In the genomic region with DNA sequence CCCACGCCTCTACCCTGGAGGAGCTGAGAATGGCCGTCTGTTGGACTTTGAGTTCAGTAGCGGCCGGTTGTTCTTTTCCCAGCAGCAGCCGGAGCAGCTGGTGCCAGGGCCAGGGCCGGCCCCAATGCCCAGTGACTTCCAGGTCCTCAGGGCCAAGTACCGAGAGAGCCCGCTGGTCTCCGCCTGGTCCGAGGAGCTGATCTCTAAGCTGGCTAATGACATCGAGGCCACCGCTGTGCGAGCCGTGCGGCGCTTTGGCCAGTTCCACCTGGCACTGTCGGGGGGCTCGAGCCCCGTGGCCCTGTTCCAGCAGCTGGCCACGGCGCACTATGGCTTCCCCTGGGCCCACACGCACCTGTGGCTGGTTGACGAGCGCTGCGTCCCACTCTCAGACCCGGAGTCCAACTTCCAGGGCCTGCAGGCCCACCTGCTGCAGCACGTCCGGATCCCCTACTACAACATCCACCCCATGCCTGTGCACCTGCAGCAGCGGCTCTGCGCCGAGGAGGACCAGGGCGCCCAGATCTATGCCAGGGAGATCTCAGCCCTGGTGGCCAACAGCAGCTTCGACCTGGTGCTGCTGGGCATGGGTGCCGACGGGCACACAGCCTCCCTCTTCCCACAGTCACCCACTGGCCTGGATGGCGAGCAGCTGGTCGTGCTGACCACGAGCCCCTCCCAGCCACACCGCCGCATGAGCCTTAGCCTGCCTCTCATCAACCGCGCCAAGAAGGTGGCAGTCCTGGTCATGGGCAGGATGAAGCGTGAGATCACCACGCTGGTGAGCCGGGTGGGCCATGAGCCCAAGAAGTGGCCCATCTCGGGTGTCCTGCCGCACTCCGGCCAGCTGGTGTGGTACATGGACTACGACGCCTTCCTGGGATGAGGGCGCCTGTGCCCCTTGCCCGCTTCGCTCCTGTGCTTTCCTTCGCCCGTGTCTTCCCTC, we compare ENCODE assay signal across 21 cellular contexts.
"Had no signal": no experiment of that assay in that cellular context is flagged by ENCODE, and none has a peak within 500 bp of the region (broad histone marks: within the 10 kb centered on the region; RNA-seq: fewer than 3 reads in every experiment).

No MANE protein-coding gene starts in this region.

- H3K27ac ChIP-seq: colonic mucosa, dorsolateral prefrontal cortex, heart right ventricle, left lung, neutrophil, right atrium auricular region, testis, tibial nerve had no signal

- H3K27ac Mint-ChIP-seq: nephron progenitor cell; stimulated activated memory B cell treated with anti-CD40 and anti-IgM and Interleukin-4, amounts not matched to agents 10 μg/mL and 1 μg/mL and 100 μg/mL, for 72 hours had no signal

- H3K4me3 ChIP-seq: colonic mucosa, dorsolateral prefrontal cortex, heart right ventricle, left lung, lung, right atrium auricular region, testis, tibial nerve had no signal

- H3K4me1 ChIP-seq: colonic mucosa, left lung, testis had no signal

- DNase-seq: cerebellar nuclear complex; colonic mucosa; dorsolateral prefrontal cortex; effector CD8-positive, alpha-beta T cell; foreskin melanocyte; heart right ventricle; hypothalamus; mesenchymal stem cell; midbrain; nephron progenitor cell; stimulated activated CD4-positive, alpha-beta T cell treated with anti-CD3 and anti-CD28 coated beads, Interleukin-15, amount 100 ng/mL, for 24 hours; stimulated activated CD4-positive, alpha-beta T cell treated with anti-CD3 and anti-CD28 coated beads, Interleukin-1b, Interleukin-23, amount 100 ng/mL, for 48 hours; stimulated activated CD4-positive, alpha-beta T cell treated with anti-CD3 and anti-CD28 coated beads, Interleukin-4, amount 100 ng/mL, for 24 hours; stimulated activated naive CD8-positive, alpha-beta T cell treated with anti-CD3 and anti-CD28 coated beads, Interleukin-15, amount 100 ng/mL, for 72 hours; testis had no signal

- H3K9me3 ChIP-seq: colonic mucosa, heart right ventricle, left lung, neutrophil, right atrium auricular region, testis, tibial nerve had no signal

- H3K4me3 Mint-ChIP-seq: nephron progenitor cell; stimulated activated memory B cell treated with anti-CD40 and anti-IgM and Interleukin-4, amounts not matched to agents 10 μg/mL and 1 μg/mL and 100 μg/mL, for 72 hours; stimulated activated naive CD8-positive, alpha-beta T cell treated with anti-CD3 and anti-CD28 coated beads, Interleukin-15, amount 100 ng/mL, for 72 hours had no signal

- ATAC-seq: left lung; stimulated activated memory B cell treated with anti-CD40 and anti-IgM and Interleukin-4, amounts not matched to agents 10 μg/mL and 1 μg/mL and 100 μg/mL, for 72 hours; stimulated activated naive CD8-positive, alpha-beta T cell treated with anti-CD3 and anti-CD28 coated beads, Interleukin-15, amount 100 ng/mL, for 72 hours had no signal

- H3K27me3 Mint-ChIP-seq: stimulated activated memory B cell treated with anti-CD40 and anti-IgM and Interleukin-4, amounts not matched to agents 10 μg/mL and 1 μg/mL and 100 μg/mL, for 72 hours; stimulated activated naive CD8-positive, alpha-beta T cell treated with anti-CD3 and anti-CD28 coated beads, Interleukin-15, amount 100 ng/mL, for 72 hours had no signal

- H3K27me3 ChIP-seq: colonic mucosa, dorsolateral prefrontal cortex, heart right ventricle, left lung, neutrophil, right atrium auricular region, testis, tibial nerve had no signal
